In the genomic region with DNA sequence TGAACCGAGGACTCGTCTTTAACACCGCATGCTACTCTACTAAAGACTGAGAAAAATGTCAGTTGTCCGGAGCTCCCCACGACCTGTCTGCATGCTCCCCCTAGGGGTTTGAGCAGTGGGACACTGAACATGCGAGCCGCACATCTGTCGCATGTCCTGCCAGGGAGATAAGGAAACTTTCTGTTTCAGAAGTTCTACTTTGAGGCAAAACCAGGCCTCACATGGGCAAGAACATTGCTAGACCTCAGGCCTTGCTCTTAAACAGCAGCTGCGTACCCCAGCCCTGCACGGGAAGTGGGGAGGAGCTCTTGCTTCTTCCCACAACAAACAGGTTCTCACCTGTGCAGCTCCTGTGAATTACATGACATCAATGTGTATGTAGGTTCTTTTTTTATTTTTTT, we compare ENCODE assay signal across 1 cellular context.
TF ChIP-seq lines count a peak whose summit lies in the region.

No MANE protein-coding gene starts in this region.

TF ChIP-seq in K562, 482 proteins besides CTCF, POLR2A, EP300 and RAD21 (continued from another document):
- TF ChIP-seq SMAD4 (CRISPR knock-in tag; conservative IDR thresholded peaks at IDR 0.05) (0 out of 2 replicates have a peak, but pooled peaks have one; percentile 18), DIDO1 (tag; IDR thresholded peaks at IDR 0.05; ENCODE audit: low read depth) (0 out of 2 replicates have a peak, but pooled peaks have one; percentile 32)
- TF ChIP-seq, protein P1, sequence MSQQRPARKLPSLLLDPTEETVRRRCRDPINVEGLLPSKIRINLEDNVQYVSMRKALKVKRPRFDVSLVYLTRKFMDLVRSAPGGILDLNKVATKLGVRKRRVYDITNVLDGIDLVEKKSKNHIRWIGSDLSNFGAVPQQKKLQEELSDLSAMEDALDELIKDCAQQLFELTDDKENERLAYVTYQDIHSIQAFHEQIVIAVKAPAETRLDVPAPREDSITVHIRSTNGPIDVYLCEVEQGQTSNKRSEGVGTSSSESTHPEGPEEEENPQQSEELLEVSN (IDR thresholded peaks at IDR 0.05; ENCODE audit: borderline replicate concordance in 1 of 2, extremely low read depth in 1 of 2, insufficient read depth in 1 of 2, insufficient read length in 1 of 2, low read depth in 1 of 2, low read length in 1 of 2, poor library complexity in 1 of 2, severe bottlenecking in 1 of 2) = peak in 1 of 2 experiments; percentile 69
- TF ChIP-seq, protein P2, sequence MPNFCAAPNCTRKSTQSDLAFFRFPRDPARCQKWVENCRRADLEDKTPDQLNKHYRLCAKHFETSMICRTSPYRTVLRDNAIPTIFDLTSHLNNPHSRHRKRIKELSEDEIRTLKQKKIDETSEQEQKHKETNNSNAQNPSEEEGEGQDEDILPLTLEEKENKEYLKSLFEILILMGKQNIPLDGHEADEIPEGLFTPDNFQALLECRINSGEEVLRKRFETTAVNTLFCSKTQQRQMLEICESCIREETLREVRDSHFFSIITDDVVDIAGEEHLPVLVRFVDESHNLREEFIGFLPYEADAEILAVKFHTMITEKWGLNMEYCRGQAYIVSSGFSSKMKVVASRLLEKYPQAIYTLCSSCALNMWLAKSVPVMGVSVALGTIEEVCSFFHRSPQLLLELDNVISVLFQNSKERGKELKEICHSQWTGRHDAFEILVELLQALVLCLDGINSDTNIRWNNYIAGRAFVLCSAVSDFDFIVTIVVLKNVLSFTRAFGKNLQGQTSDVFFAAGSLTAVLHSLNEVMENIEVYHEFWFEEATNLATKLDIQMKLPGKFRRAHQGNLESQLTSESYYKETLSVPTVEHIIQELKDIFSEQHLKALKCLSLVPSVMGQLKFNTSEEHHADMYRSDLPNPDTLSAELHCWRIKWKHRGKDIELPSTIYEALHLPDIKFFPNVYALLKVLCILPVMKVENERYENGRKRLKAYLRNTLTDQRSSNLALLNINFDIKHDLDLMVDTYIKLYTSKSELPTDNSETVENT (CRISPR knock-in tag; IDR thresholded peaks at IDR 0.05) = no peak
